ENCODE assay signal across 12 cellular contexts in genomic region chr15:31344266-31344665, GRCh38. TPM values are rescaled to one million over a fixed set of nuclear protein-coding genes. Genes with fewer than 3 reads are reported as not detected.
DNase-seq lines count a peak whose midpoint lies in the region; ATAC-seq and TF ChIP-seq lines count a peak whose summit lies in the region.
"Had no signal": no experiment of that assay in that cellular context is flagged by ENCODE, and none has a peak within 500 bp of the region (broad histone marks: within the 10 kb centered on the region; RNA-seq: fewer than 3 reads in every experiment).

No MANE protein-coding gene starts in this region.

- TF ChIP-seq POLR2A in gastrocnemius medialis (IDR thresholded peaks at IDR 0.05): no peak

- no peaks in the 10 kb centered on the region for H3K9me3 ChIP-seq in CD8-positive, alpha-beta T cell (ENCODE audit: low read length)
- H3K9me3 ChIP-seq in heart right ventricle: no peaks in the 10 kb centered on the region
- H3K9me3 ChIP-seq in gastrocnemius medialis: no peaks in the 10 kb centered on the region
- H3K9me3 ChIP-seq: ovary had no signal

- H3K27me3 Mint-ChIP-seq in CD8-positive, alpha-beta T cell (ENCODE audit: low read depth): no peaks in the 10 kb centered on the region
- no peaks in the 10 kb centered on the region for H3K27me3 Mint-ChIP-seq in WTC11 (ENCODE audit: low read depth)
- H3K27me3 Mint-ChIP-seq: dendritic cell treated with granulocyte-macrophage colony-stimulating factor and Interleukin-4, amounts not matched to agents 40 ng/mL and 50 ng/mL, for 4 days had no signal

- WGBS in heart right ventricle, 2 donors: 29 to 37% methylated on average over 4 of the region's 4 CpGs

- TF ChIP-seq CTCF in CD8-positive, alpha-beta T cell (IDR thresholded peaks at IDR 0.05): no peak
- TF ChIP-seq CTCF in WTC11 (IDR thresholded peaks at IDR 0.05): no peak
- TF ChIP-seq CTCF in heart right ventricle (IDR thresholded peaks at IDR 0.05): no peak
- no peak for TF ChIP-seq CTCF in gastrocnemius medialis (IDR thresholded peaks at IDR 0.05 in 4 of 5, conservative IDR thresholded peaks at IDR 0.05 in 1 of 5)

- H3K27ac ChIP-seq in CD8-positive, alpha-beta T cell (ENCODE audit: low read depth, low read length): peak overlapping the region; percentile 12
- H3K27ac ChIP-seq in heart right ventricle: peak overlapping the region; percentile 63 to 100 (median 80)
- H3K27ac ChIP-seq in gastrocnemius medialis: peak overlapping the region; percentile 95 to 100 (median 97)
- H3K27ac ChIP-seq: ovary had no signal

- peak overlapping the region; percentile 97 for H3K27ac Mint-ChIP-seq in CD8-positive, alpha-beta T cell
- peak overlapping the region; percentile 42; the same call in 1 of the 2 replicates for H3K27ac Mint-ChIP-seq in WTC11
- H3K27ac Mint-ChIP-seq: dendritic cell treated with granulocyte-macrophage colony-stimulating factor and Interleukin-4, amounts not matched to agents 40 ng/mL and 50 ng/mL, for 4 days had no signal

- POLR2A ChIA-PET in CD8-positive, alpha-beta T cell (lab: Charles Lee): interaction anchor here (0.9 to 16.5 kb wide), 4 partner anchors 15 to 90 kb away, joined by 3 to 296 read pairs (median 44); partner anchors contain the start of gene KLF13
- POLR2A ChIA-PET in WTC11 (lab: Charles Lee): interaction anchor here (0.6 kb wide), 1 partner anchor 19 kb away, joined by 4 read pairs; no protein-coding TSS in a partner anchor

- H3K4me1 Mint-ChIP-seq in CD8-positive, alpha-beta T cell (ENCODE audit: low read depth): peaks cover 98% of the 10 kb centered on the region
- H3K4me1 Mint-ChIP-seq in WTC11: peaks cover 43% of the 10 kb centered on the region

- CTCF ChIA-PET in CD8-positive, alpha-beta T cell (lab: Charles Lee): interaction anchor here (0.9 to 18.1 kb wide), 6 partner anchors 9 to 144 kb away, joined by 3 to 286 read pairs (median 5); no protein-coding TSS in a partner anchor
- CTCF ChIA-PET in WTC11 (lab: Charles Lee): interaction anchor here (1.5 kb wide), 1 partner anchor 22 kb away, joined by 9 read pairs; no protein-coding TSS in a partner anchor

- in situ Hi-C loops in gastrocnemius medialis (cut with MboI; ENCODE audit: low sequenced_read_pairs in 4 of 4): loop anchor here in 1 of 4 donors (25.0 kb wide), 1 partner anchor 382 kb away; no protein-coding TSS in a partner anchor

- no peaks in the 10 kb centered on the region for H3K27me3 ChIP-seq in CD8-positive, alpha-beta T cell (ENCODE audit: insufficient read depth, low read length)
- H3K27me3 ChIP-seq in heart right ventricle: no peaks in the 10 kb centered on the region
- no peaks in the 10 kb centered on the region for H3K27me3 ChIP-seq in gastrocnemius medialis
- H3K27me3 ChIP-seq in H7 (ENCODE audit: control insufficient read depth, insufficient read depth, low read length): no peaks in the 10 kb centered on the region
- H3K27me3 ChIP-seq: ovary had no signal

- H3K4me3 ChIP-seq in CD8-positive, alpha-beta T cell (ENCODE audit: low read depth, low read length): no peak overlapping the region
- H3K4me3 ChIP-seq in heart right ventricle (no peak overlapping the region), gastrocnemius medialis (peak overlapping the region in 1 of 4 donors; percentile 40), H7 (ENCODE audit: insufficient read depth, low read depth, low read length) (no peak overlapping the region)
- H3K4me3 ChIP-seq: ovary had no signal

- peaks cover 99% of the 10 kb centered on the region for H3K4me1 ChIP-seq in CD8-positive, alpha-beta T cell (ENCODE audit: insufficient read depth, low read length)
- H3K4me1 ChIP-seq in heart right ventricle (peaks cover 70 to 100% (median 100%) of the 10 kb centered on the region in 9 donors), gastrocnemius medialis (peaks cover 98 to 99% of the 10 kb centered on the region in 2 donors)

- H3K36me3 ChIP-seq in CD8-positive, alpha-beta T cell (ENCODE audit: insufficient read depth, low read length): peaks cover 4% of the 10 kb centered on the region
- H3K36me3 ChIP-seq in heart right ventricle: peaks cover 0 to 27% (median 0%) of the 10 kb centered on the region in 9 donors
- no peaks in the 10 kb centered on the region for H3K36me3 ChIP-seq in gastrocnemius medialis
- no peaks in the 10 kb centered on the region; the same call in 1 of the 2 replicates for H3K36me3 ChIP-seq in H7 (replicated peaks; ENCODE audit: control insufficient read depth, insufficient read depth, low read length)
- H3K36me3 ChIP-seq: ovary had no signal

- intact Hi-C loops in CD8-positive, alpha-beta T cell (cut with DNase I, micrococcal nuclease): no loop called here
- intact Hi-C loops in heart right ventricle (cut with DNase I) (no loop called here), gastrocnemius medialis (cut with DNase I; ENCODE audit: low total_unique reads) (no loop called here)

- peak overlapping the region; percentile 91 for H3K4me3 Mint-ChIP-seq in CD8-positive, alpha-beta T cell
- no peak overlapping the region for H3K4me3 Mint-ChIP-seq in WTC11
- H3K4me3 Mint-ChIP-seq: dendritic cell treated with granulocyte-macrophage colony-stimulating factor and Interleukin-4, amounts not matched to agents 40 ng/mL and 50 ng/mL, for 4 days had no signal

- no peak for ATAC-seq in CD8-positive, alpha-beta T cell
- ATAC-seq in WTC11 (no peak), heart right ventricle (peak in 7 of 8 donors; percentile 1 to 40 (median 4)), gastrocnemius medialis (peak in 1 of 2 donors; percentile 18), HG02571 (IDR thresholded peaks at IDR 0.05; ENCODE audit: unreplicated experiment) (no peak)

- DNase-seq in CD8-positive, alpha-beta T cell: no peak
- no peak for DNase-seq in WTC11 (ENCODE audit: low spot score)
- DNase-seq in heart right ventricle: no peak
- DNase-seq in gastrocnemius medialis: peak in 1 of 2 donors; percentile 67
- DNase-seq in ecto neural progenitor cell (ENCODE audit: low spot score): no peak
- no peak for DNase-seq in NCI-H146 treated with DMSO at 0.1 percent for 48 hours (lab: John Stamatoyannopoulos, UW; ENCODE audit: unreplicated experiment)
- no peak for DNase-seq in H7
- DNase-seq: KG1, NCI-H510A, ovary had no signal

- peaks cover 28% of the 10 kb centered on the region for H3K36me3 Mint-ChIP-seq in CD8-positive, alpha-beta T cell
- H3K36me3 Mint-ChIP-seq in WTC11: no peaks in the 10 kb centered on the region

- H3K9me3 Mint-ChIP-seq in CD8-positive, alpha-beta T cell: no peaks in the 10 kb centered on the region
- H3K9me3 Mint-ChIP-seq in WTC11: no peaks in the 10 kb centered on the region
- H3K9me3 Mint-ChIP-seq: dendritic cell treated with granulocyte-macrophage colony-stimulating factor and Interleukin-4, amounts not matched to agents 40 ng/mL and 50 ng/mL, for 4 days had no signal

TF ChIP-seq in WTC11, 78 proteins besides CTCF, POLR2A, EP300 and RAD21:
- TF ChIP-seq JAZF1 (CRISPR knock-in tag; IDR thresholded peaks at IDR 0.05): no peak
- no peak for TF ChIP-seq FOXJ3 (CRISPR knock-in tag; IDR thresholded peaks at IDR 0.05; ENCODE audit: borderline replicate concordance)

RNA-seq across cellular contexts. Expression of gene KLF13, which starts 17.6 kb away (rescaled TPM):
- total RNA-seq in CD8-positive, alpha-beta T cell: 100 to 1,000 TPM; 359 to 364 TPM
- 36.9 to 38.1 TPM (median 37.2 TPM) in 3 replicates for total RNA-seq in WTC11 (2021)
- 100 to 1,000 TPM in 1 of 10 donors, 10 to 100 TPM in 9; 28.4 to 101 (median 49.4) TPM for total RNA-seq in heart right ventricle
- 10 to 100 TPM; 32.9 to 44.0 TPM for polyA plus RNA-seq in heart right ventricle
- 10 to 100 TPM; 18.3 to 50.2 (median 32.9) TPM for total RNA-seq in gastrocnemius medialis
- 29.5 and 36.5 TPM in 2 replicates for total RNA-seq in H7 (2014; rRNA removed; shearing (Covaris generic))

Comparison
In these comparisons a context has a peak if more than half of its experiments do, and no peak if none do; other contexts are left out.
1. ATAC-seq: peak in heart right ventricle (7 of 8); none in CD8-positive, alpha-beta T cell (single experiment), WTC11 (single experiment) and HG02571 (single experiment).
2. H3K27ac ChIP-seq: peak in every context shown above with its lines; median percentile 97 in gastrocnemius medialis; 80 in heart right ventricle; 12 in CD8-positive, alpha-beta T cell.